1 cellular context compared by ENCODE assay signal in genomic region chr3:68973635-68974034, GRCh38.
TF ChIP-seq lines count a peak whose summit lies in the region.

No MANE protein-coding gene starts in this region.

TF ChIP-seq in GM23338, 12 proteins besides CTCF, POLR2A, EP300 and RAD21 (continued from another document):
- TF ChIP-seq ZNF462 (CRISPR knock-in tag; IDR thresholded peaks at IDR 0.05) (no peak), ETS1 (IDR thresholded peaks at IDR 0.05) (no peak), EZH2 (IDR thresholded peaks at IDR 0.05; ENCODE audit: low read depth, unreplicated experiment) (no peak)
- TF ChIP-seq, protein P1, sequence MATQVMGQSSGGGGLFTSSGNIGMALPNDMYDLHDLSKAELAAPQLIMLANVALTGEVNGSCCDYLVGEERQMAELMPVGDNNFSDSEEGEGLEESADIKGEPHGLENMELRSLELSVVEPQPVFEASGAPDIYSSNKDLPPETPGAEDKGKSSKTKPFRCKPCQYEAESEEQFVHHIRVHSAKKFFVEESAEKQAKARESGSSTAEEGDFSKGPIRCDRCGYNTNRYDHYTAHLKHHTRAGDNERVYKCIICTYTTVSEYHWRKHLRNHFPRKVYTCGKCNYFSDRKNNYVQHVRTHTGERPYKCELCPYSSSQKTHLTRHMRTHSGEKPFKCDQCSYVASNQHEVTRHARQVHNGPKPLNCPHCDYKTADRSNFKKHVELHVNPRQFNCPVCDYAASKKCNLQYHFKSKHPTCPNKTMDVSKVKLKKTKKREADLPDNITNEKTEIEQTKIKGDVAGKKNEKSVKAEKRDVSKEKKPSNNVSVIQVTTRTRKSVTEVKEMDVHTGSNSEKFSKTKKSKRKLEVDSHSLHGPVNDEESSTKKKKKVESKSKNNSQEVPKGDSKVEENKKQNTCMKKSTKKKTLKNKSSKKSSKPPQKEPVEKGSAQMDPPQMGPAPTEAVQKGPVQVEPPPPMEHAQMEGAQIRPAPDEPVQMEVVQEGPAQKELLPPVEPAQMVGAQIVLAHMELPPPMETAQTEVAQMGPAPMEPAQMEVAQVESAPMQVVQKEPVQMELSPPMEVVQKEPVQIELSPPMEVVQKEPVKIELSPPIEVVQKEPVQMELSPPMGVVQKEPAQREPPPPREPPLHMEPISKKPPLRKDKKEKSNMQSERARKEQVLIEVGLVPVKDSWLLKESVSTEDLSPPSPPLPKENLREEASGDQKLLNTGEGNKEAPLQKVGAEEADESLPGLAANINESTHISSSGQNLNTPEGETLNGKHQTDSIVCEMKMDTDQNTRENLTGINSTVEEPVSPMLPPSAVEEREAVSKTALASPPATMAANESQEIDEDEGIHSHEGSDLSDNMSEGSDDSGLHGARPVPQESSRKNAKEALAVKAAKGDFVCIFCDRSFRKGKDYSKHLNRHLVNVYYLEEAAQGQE (IDR thresholded peaks at IDR 0.05; ENCODE audit: unreplicated experiment), result no peak
